ENCODE assay signal across 1 cellular context in genomic region chr7:26843696-26844095, GRCh38.
TF ChIP-seq lines count a peak whose summit lies in the region.

No MANE protein-coding gene starts in this region.

TF ChIP-seq in SK-N-SH, 30 proteins besides CTCF, POLR2A, EP300 and RAD21 (continued from another document):
- TF ChIP-seq, protein P1, sequence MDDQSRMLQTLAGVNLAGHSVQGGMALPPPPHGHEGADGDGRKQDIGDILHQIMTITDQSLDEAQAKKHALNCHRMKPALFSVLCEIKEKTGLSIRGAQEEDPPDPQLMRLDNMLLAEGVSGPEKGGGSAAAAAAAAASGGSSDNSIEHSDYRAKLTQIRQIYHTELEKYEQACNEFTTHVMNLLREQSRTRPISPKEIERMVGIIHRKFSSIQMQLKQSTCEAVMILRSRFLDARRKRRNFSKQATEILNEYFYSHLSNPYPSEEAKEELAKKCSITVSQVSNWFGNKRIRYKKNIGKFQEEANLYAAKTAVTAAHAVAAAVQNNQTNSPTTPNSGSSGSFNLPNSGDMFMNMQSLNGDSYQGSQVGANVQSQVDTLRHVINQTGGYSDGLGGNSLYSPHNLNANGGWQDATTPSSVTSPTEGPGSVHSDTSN (IDR thresholded peaks at IDR 0.05) = no peak
